Comparison of ENCODE assay signal across 21 cellular contexts in the genomic region with DNA sequence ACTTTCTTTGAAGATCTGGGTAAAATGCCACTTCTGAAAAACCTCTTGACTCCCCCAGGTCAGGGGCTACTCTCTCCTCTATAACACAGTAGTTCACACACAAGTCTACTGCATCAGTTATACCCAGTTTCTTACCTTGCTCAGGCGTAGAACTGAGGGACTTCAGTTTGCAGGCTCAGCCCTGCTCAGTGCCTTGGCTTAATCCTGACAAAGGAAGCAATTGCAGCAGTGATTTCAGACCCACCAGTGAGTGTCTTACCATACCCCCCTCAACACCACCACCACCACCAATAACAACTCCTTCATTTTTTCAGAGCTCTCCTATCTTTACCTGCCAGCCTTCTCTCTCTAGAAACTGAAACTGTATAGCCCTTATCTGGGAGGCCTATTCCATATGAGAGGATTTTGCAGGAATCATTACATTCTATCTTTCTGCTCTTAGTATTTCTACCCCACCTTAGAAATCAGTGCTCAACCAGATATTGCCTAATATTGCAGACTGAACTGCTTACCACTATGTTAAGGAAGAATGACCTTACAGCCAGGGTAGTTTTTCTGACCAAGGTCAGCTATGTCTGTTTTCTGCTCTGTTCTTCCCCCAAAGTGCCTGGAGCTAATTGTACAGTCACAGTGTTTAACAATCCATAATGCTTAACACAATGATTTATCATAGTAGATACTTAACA.
DNase-seq lines count a peak whose midpoint lies in the region; ATAC-seq and TF ChIP-seq lines count a peak whose summit lies in the region.
"Had no signal": no experiment of that assay in that cellular context is flagged by ENCODE, and none has a peak within 500 bp of the region (broad histone marks: within the 10 kb centered on the region; RNA-seq: fewer than 3 reads in every experiment).

No MANE protein-coding gene starts in this region.

- no peak overlapping the region for H3K4me3 Mint-ChIP-seq in activated CD4-positive, alpha-beta T cell treated with anti-CD3 and anti-CD28 coated beads for 36 hours
- no peak overlapping the region for H3K4me3 Mint-ChIP-seq in activated naive CD8-positive, alpha-beta T cell treated with anti-CD3 and anti-CD28 coated beads for 36 hours
- H3K4me3 Mint-ChIP-seq: activated B cell treated with CpG ODN at 0.5 μM for 24 hours; activated T-cell treated with anti-CD3 and anti-CD28 coated beads, Interleukin-2, amount 50 U/mL, for 24 hours; nephron progenitor cell; stimulated activated effector memory CD8-positive, alpha-beta T cell treated with anti-CD3 and anti-CD28 coated beads, Interleukin-12 subunit alpha, Interleukin-12 subunit beta, amount 100 ng/mL, for 72 hours had no signal

- H3K4me1 Mint-ChIP-seq in activated CD4-positive, alpha-beta T cell treated with anti-CD3 and anti-CD28 coated beads for 36 hours, result peaks cover 75% of the 10 kb centered on the region
- H3K4me1 Mint-ChIP-seq in activated naive CD8-positive, alpha-beta T cell treated with anti-CD3 and anti-CD28 coated beads for 36 hours, result peaks cover 69% of the 10 kb centered on the region

- no peaks in the 10 kb centered on the region for H3K27me3 Mint-ChIP-seq in activated CD4-positive, alpha-beta T cell treated with anti-CD3 and anti-CD28 coated beads for 36 hours
- H3K27me3 Mint-ChIP-seq in activated naive CD8-positive, alpha-beta T cell treated with anti-CD3 and anti-CD28 coated beads for 36 hours, result no peaks in the 10 kb centered on the region
- H3K27me3 Mint-ChIP-seq: activated B cell treated with CpG ODN at 0.5 μM for 24 hours; activated T-cell treated with anti-CD3 and anti-CD28 coated beads, Interleukin-2, amount 50 U/mL, for 24 hours had no signal

- CTCF ChIA-PET in activated CD4-positive, alpha-beta T cell treated with anti-CD3 and anti-CD28 coated beads for 36 hours (lab: Charles Lee), result interaction anchor here (0.6 to 3.7 kb wide), 5 partner anchors 10 to 178 kb away, joined by 3 to 28 read pairs (median 3); no protein-coding TSS in a partner anchor
- CTCF ChIA-PET in RWPE1 (lab: Yijun Ruan, JAX), result no interaction called here

- POLR2A ChIA-PET in activated CD4-positive, alpha-beta T cell treated with anti-CD3 and anti-CD28 coated beads for 36 hours (lab: Charles Lee), result no interaction called here
- POLR2A ChIA-PET in RWPE1 (lab: Yijun Ruan, JAX; ENCODE audit: low non-redundant PET), result no interaction called here

- peaks cover 2% of the 10 kb centered on the region for H3K36me3 Mint-ChIP-seq in activated CD4-positive, alpha-beta T cell treated with anti-CD3 and anti-CD28 coated beads for 36 hours (ENCODE audit: low read depth)
- no peaks in the 10 kb centered on the region for H3K36me3 Mint-ChIP-seq in activated naive CD8-positive, alpha-beta T cell treated with anti-CD3 and anti-CD28 coated beads for 36 hours
- H3K36me3 Mint-ChIP-seq: stimulated activated effector memory CD8-positive, alpha-beta T cell treated with anti-CD3 and anti-CD28 coated beads, Interleukin-12 subunit alpha, Interleukin-12 subunit beta, amount 100 ng/mL, for 72 hours had no signal

- no peak for DNase-seq in activated CD4-positive, alpha-beta T cell treated with anti-CD3 and anti-CD28 coated beads for 36 hours
- DNase-seq in activated CD4-positive, alpha-beta T cell treated with anti-CD3 and anti-CD28 coated beads for 48 hours, result no peak
- peak; percentile 63 for DNase-seq in M059J (ENCODE audit: low read depth)
- no peak for DNase-seq in activated naive CD8-positive, alpha-beta T cell treated with anti-CD3 and anti-CD28 coated beads for 36 hours
- no peak for DNase-seq in omental fat pad (ENCODE audit: low spot score)
- no peak for DNase-seq in RWPE1 (ENCODE audit: low spot score)
- no peak for DNase-seq in amniotic stem cell (lab: John Stamatoyannopoulos, UW)
- DNase-seq: activated B cell treated with CpG ODN at 0.5 μM for 24 hours; activated T-cell treated with anti-CD3 and anti-CD28 coated beads, Interleukin-2, amount 50 U/mL, for 24 hours; body of pancreas; COR-L47; NCI-H1105 treated with DMSO at 0.1 percent for 48 hours; NCI-H2081; nephron progenitor cell; thyroid gland had no signal

- intact Hi-C loops in activated CD4-positive, alpha-beta T cell treated with anti-CD3 and anti-CD28 coated beads for 36 hours (cut with DNase I, micrococcal nuclease), result no loop called here

- no peak for TF ChIP-seq CTCF in omental fat pad (IDR thresholded peaks at IDR 0.05)
- no peak for TF ChIP-seq CTCF in RWPE1 (conservative IDR thresholded peaks at IDR 0.05; ENCODE audit: low read depth)

- no peaks in the 10 kb centered on the region for H3K9me3 Mint-ChIP-seq in activated CD4-positive, alpha-beta T cell treated with anti-CD3 and anti-CD28 coated beads for 36 hours (ENCODE audit: low read depth)
- peaks cover 2% of the 10 kb centered on the region for H3K9me3 Mint-ChIP-seq in activated naive CD8-positive, alpha-beta T cell treated with anti-CD3 and anti-CD28 coated beads for 36 hours
- H3K9me3 Mint-ChIP-seq: activated B cell treated with CpG ODN at 0.5 μM for 24 hours; activated T-cell treated with anti-CD3 and anti-CD28 coated beads, Interleukin-2, amount 50 U/mL, for 24 hours; nephron progenitor cell; stimulated activated effector memory CD8-positive, alpha-beta T cell treated with anti-CD3 and anti-CD28 coated beads, Interleukin-12 subunit alpha, Interleukin-12 subunit beta, amount 100 ng/mL, for 72 hours had no signal

- no peak for ATAC-seq in activated CD4-positive, alpha-beta T cell treated with anti-CD3 and anti-CD28 coated beads for 36 hours
- peak; percentile 23 for ATAC-seq in omental fat pad (ENCODE audit: low FRiP score)
- no peak for ATAC-seq in GM18867 (IDR thresholded peaks at IDR 0.05; ENCODE audit: unreplicated experiment)
- ATAC-seq: body of pancreas; HepG2; left lobe of liver; stimulated activated effector memory CD8-positive, alpha-beta T cell treated with anti-CD3 and anti-CD28 coated beads, Interleukin-12 subunit alpha, Interleukin-12 subunit beta, amount 100 ng/mL, for 72 hours had no signal

- peak overlapping the region; percentile 39 for H3K27ac Mint-ChIP-seq in activated CD4-positive, alpha-beta T cell treated with anti-CD3 and anti-CD28 coated beads for 36 hours
- peak overlapping the region; percentile 6 for H3K27ac Mint-ChIP-seq in activated naive CD8-positive, alpha-beta T cell treated with anti-CD3 and anti-CD28 coated beads for 36 hours
- H3K27ac Mint-ChIP-seq: activated B cell treated with CpG ODN at 0.5 μM for 24 hours; activated naive CD4-positive, alpha-beta T cell treated with anti-CD3 and anti-CD28 coated beads, Interleukin-2, amount 50 U/mL, for 72 hours; activated T-cell treated with anti-CD3 and anti-CD28 coated beads, Interleukin-2, amount 50 U/mL, for 24 hours; nephron progenitor cell; stimulated activated effector memory CD8-positive, alpha-beta T cell treated with anti-CD3 and anti-CD28 coated beads, Interleukin-12 subunit alpha, Interleukin-12 subunit beta, amount 100 ng/mL, for 72 hours had no signal

- H3K27ac ChIP-seq in RWPE1, result no peak overlapping the region
- H3K27ac ChIP-seq: 22Rv1, body of pancreas, thyroid gland had no signal
